32 cellular contexts compared by ENCODE assay signal in genomic region chr7:153590136-153590535, GRCh38.
"Had no signal": no experiment of that assay in that cellular context is flagged by ENCODE, and none has a peak within 500 bp of the region (broad histone marks: within the 10 kb centered on the region; RNA-seq: fewer than 3 reads in every experiment).

No MANE protein-coding gene starts in this region.

- DNase-seq: activated B cell treated with CpG ODN at 0.5 μM for 24 hours; activated CD4-positive, alpha-beta T cell treated with anti-CD3 and anti-CD28 coated beads for 48 hours; activated CD4-positive, alpha-beta T cell treated with anti-CD3 and anti-CD28 coated beads, Interleukin-2, amount 50 U/mL, for 1 hour; activated CD4-positive, alpha-beta T cell treated with anti-CD3 and anti-CD28 coated beads, Interleukin-2, amount 50 U/mL, for 48 hours; activated CD8-positive, alpha-beta memory T cell treated with anti-CD3 and anti-CD28 coated beads for 24 hours; activated CD8-positive, alpha-beta T cell treated with anti-CD3 and anti-CD28 coated beads for 36 hours; activated effector memory CD4-positive, alpha-beta T cell treated with Interleukin-2 at 50 U/mL for 16 hours; activated gamma-delta T cell treated with Interleukin-2 at 50 U/mL for 16 hours; activated naive CD4-positive, alpha-beta T cell treated with anti-CD3 and anti-CD28 coated beads, Interleukin-2, amount 50 U/mL, for 16 hours; activated naive CD4-positive, alpha-beta T cell treated with Interleukin-2 at 50 U/mL for 16 hours; activated T-cell treated with anti-CD3 and anti-CD28 coated beads, Interleukin-2, amount 50 U/mL, for 4 hours; amniotic stem cell; anterior cingulate cortex; brain microvascular endothelial cell; dorsolateral prefrontal cortex; effector memory CD4-positive, alpha-beta T cell; erythroblast; foreskin keratinocyte; gastrocnemius medialis; glutamatergic neuron; heart left ventricle; T-helper 17 cell; T1000; WERI-Rb-1 had no signal

- H3K4me1 Mint-ChIP-seq: activated B cell treated with CpG ODN at 0.5 μM for 24 hours; activated T-helper 17 cell treated with anti-CD3 and anti-CD28 coated beads, Interleukin-2, amount 50 U/mL, for 72 hours; central memory CD8-positive, alpha-beta T cell; T-helper 17 cell had no signal

- H3K27me3 Mint-ChIP-seq: activated B cell treated with CpG ODN at 0.5 μM for 24 hours; activated CD8-positive, alpha-beta T cell treated with anti-CD3 and anti-CD28 coated beads for 36 hours; activated naive CD8-positive, alpha-beta T cell; activated T-helper 17 cell treated with anti-CD3 and anti-CD28 coated beads, Interleukin-2, amount 50 U/mL, for 72 hours; central memory CD8-positive, alpha-beta T cell; dendritic cell treated with granulocyte-macrophage colony-stimulating factor and Interleukin-4, amounts not matched to agents 40 ng/mL and 50 ng/mL, for 4 days; T-helper 17 cell had no signal

- H3K36me3 Mint-ChIP-seq: activated naive CD8-positive, alpha-beta T cell had no signal

- H3K27ac Mint-ChIP-seq: activated B cell treated with CpG ODN at 0.5 μM for 24 hours; activated CD8-positive, alpha-beta T cell treated with anti-CD3 and anti-CD28 coated beads for 36 hours; activated naive CD8-positive, alpha-beta T cell; activated T-helper 17 cell treated with anti-CD3 and anti-CD28 coated beads, Interleukin-2, amount 50 U/mL, for 72 hours; dendritic cell treated with granulocyte-macrophage colony-stimulating factor and Interleukin-4, amounts not matched to agents 40 ng/mL and 50 ng/mL, for 4 days; T-helper 17 cell; T-helper 2 cell treated with Interferon-gamma antibody and Interleukin-4, amounts not matched to agents 5 μg/mL and 100 μg/mL, for 36 hours had no signal

- H3K4me1 ChIP-seq: esophagus muscularis mucosa, foreskin keratinocyte, gastrocnemius medialis, heart left ventricle had no signal

- H3K27ac ChIP-seq: brain microvascular endothelial cell, coronary artery, dorsolateral prefrontal cortex, esophagus muscularis mucosa, foreskin keratinocyte, gastrocnemius medialis, heart left ventricle, WERI-Rb-1 had no signal

- H3K27me3 ChIP-seq: brain microvascular endothelial cell, esophagus muscularis mucosa, foreskin keratinocyte, gastrocnemius medialis, heart left ventricle had no signal

- H3K9me3 ChIP-seq: esophagus muscularis mucosa, gastrocnemius medialis had no signal

- H3K36me3 ChIP-seq: brain microvascular endothelial cell, esophagus muscularis mucosa, gastrocnemius medialis, heart left ventricle, WERI-Rb-1 had no signal

- H3K4me3 Mint-ChIP-seq: activated B cell treated with CpG ODN at 0.5 μM for 24 hours; activated CD8-positive, alpha-beta T cell treated with anti-CD3 and anti-CD28 coated beads for 36 hours; activated naive CD8-positive, alpha-beta T cell; activated T-cell treated with anti-CD3 and anti-CD28 coated beads, Interleukin-2, amount 50 U/mL, for 4 hours; activated T-helper 17 cell treated with anti-CD3 and anti-CD28 coated beads, Interleukin-2, amount 50 U/mL, for 72 hours; central memory CD8-positive, alpha-beta T cell; dendritic cell treated with granulocyte-macrophage colony-stimulating factor and Interleukin-4, amounts not matched to agents 40 ng/mL and 50 ng/mL, for 4 days; T-helper 17 cell; T-helper 2 cell treated with Interferon-gamma antibody and Interleukin-4, amounts not matched to agents 5 μg/mL and 100 μg/mL, for 36 hours had no signal

- H3K4me3 ChIP-seq: coronary artery, dorsolateral prefrontal cortex, esophagus muscularis mucosa, gastrocnemius medialis, heart left ventricle had no signal

- FAIRE-seq: astrocyte had no signal
